ENCODE assay signal across 12 cellular contexts in the genomic region with DNA sequence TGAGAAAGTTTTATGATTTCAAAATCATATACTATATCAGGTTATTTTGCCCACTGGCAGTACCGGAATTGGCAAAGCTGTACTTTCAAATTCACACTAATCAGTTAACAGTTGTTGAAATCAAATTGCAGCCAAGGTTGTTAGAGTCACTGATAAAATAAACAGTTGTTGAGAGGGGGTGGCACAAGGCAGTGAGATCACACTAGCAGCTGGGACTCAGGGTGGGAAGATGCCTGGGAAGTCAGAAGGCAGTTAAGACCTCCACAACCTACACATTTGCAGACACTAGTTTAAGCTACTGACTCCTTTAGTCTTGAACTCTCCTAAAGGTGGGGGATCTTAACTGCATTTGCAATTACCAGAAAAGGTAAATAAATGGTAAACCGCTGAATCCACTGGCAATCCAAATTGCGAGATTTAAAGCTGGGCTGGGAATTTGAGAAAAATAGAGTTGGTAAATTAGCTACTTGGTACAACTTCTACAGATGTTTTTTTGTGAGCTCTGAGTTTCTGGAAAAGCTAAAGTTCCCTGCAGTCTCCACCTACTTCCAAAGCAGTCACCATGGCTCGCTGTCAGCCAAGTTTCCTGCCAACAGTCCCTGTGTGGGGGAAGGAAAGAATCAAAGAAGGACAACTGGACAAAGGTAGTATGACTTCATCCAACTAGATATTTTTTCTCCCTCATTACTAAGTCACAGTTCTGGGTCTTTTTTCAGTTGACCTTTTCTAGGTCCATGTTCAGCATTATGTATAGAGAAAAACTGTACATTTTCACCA.
DNase-seq lines count a peak whose midpoint lies in the region; ATAC-seq, FAIRE-seq and TF ChIP-seq lines count a peak whose summit lies in the region.
"Had no signal": no experiment of that assay in that cellular context is flagged by ENCODE, and none has a peak within 500 bp of the region (broad histone marks: within the 10 kb centered on the region; RNA-seq: fewer than 3 reads in every experiment).

No MANE protein-coding gene starts in this region.

- H3K9me3 ChIP-seq in astrocyte (ENCODE audit: insufficient read depth, low read depth, low read length): no peaks in the 10 kb centered on the region

- H3K27me3 ChIP-seq in astrocyte (ENCODE audit: insufficient read depth, low read length): no peaks in the 10 kb centered on the region

- TF ChIP-seq CTCF in astrocyte (IDR thresholded peaks at IDR 0.05; ENCODE audit: insufficient read depth, low read depth, low read length) (no peak), type B pancreatic cell (conservative IDR thresholded peaks at IDR 0.05) (no peak)

- peak overlapping the region; percentile 38 for H3K9ac ChIP-seq in astrocyte (ENCODE audit: low read length)

- FAIRE-seq in astrocyte (lab: Jason Lieb, UNC): peak; percentile 47
- FAIRE-seq: frontal cortex had no signal

- peak overlapping the region; percentile 87 for H3K27ac Mint-ChIP-seq in astrocyte (ENCODE audit: unreplicated experiment)
- no peak overlapping the region for H3K27ac Mint-ChIP-seq in T-cell
- H3K27ac Mint-ChIP-seq in type B pancreatic cell: no peak overlapping the region
- H3K27ac Mint-ChIP-seq: memory B cell had no signal

- peak overlapping the region; percentile 14 for H2AFZ ChIP-seq in astrocyte (ENCODE audit: low read depth, low read length)

- no peak for ATAC-seq in HG02759 (IDR thresholded peaks at IDR 0.05; ENCODE audit: unreplicated experiment)
- ATAC-seq in T-cell (replicated peaks in 1 of 4): no peak

- H3K36me3 ChIP-seq in astrocyte (ENCODE audit: insufficient read depth, low read length): no peaks in the 10 kb centered on the region

- intact Hi-C loops in cardiac septum (cut with DNase I) (loop anchor here (2.0 kb wide), 1 partner anchor 103 kb away; no protein-coding TSS in a partner anchor), posterior vena cava (cut with DNase I) (no loop called here)

- CTCF ChIA-PET in T-cell (lab: Charles Lee): no interaction called here

- DNase-seq in Caki2 (ENCODE audit: low read depth): peak; percentile 18
- DNase-seq in astrocyte (ENCODE audit: low read depth): peak; percentile 80
- DNase-seq in cardiac septum (ENCODE audit: low spot score): peak; percentile 86
- DNase-seq in posterior vena cava (ENCODE audit: low spot score): peak; percentile 83
- no peak for DNase-seq in T-cell
- no peak for DNase-seq in epidermal melanocyte (ENCODE audit: insufficient read length, low spot score)
- no peak for DNase-seq in type B pancreatic cell (ENCODE audit: extremely low spot score, unreplicated experiment)
- DNase-seq: NCI-H1105 treated with DMSO at 0.1 percent for 48 hours, NCI-H524 treated with DMSO at 0.1 percent for 48 hours had no signal

- H3K36me3 Mint-ChIP-seq in astrocyte (ENCODE audit: low read depth, unreplicated experiment) (no peaks in the 10 kb centered on the region), T-cell (no peaks in the 10 kb centered on the region), type B pancreatic cell (no peaks in the 10 kb centered on the region)
- H3K36me3 Mint-ChIP-seq: memory B cell had no signal

- H3K79me2 ChIP-seq in astrocyte (ENCODE audit: insufficient read depth, low read length): no peaks in the 10 kb centered on the region

- H3K27ac ChIP-seq in astrocyte (ENCODE audit: low read depth, low read length): peak overlapping the region; percentile 68

- no peaks in the 10 kb centered on the region for H3K9me3 Mint-ChIP-seq in astrocyte (ENCODE audit: unreplicated experiment)
- H3K9me3 Mint-ChIP-seq in T-cell: peaks cover 6 to 12% (median 8%) of the 10 kb centered on the region in 3 donors
- no peaks in the 10 kb centered on the region for H3K9me3 Mint-ChIP-seq in type B pancreatic cell

- H3K4me3 ChIP-seq in astrocyte (ENCODE audit: insufficient read depth, low read depth, low read length): no peak overlapping the region

- H3K4me2 ChIP-seq in astrocyte (ENCODE audit: low read length): peak overlapping the region; percentile 53

- H3K4me1 Mint-ChIP-seq in astrocyte (ENCODE audit: low read depth, unreplicated experiment): peaks cover 15% of the 10 kb centered on the region
- H3K4me1 Mint-ChIP-seq in T-cell: no peaks in the 10 kb centered on the region
- H3K4me1 Mint-ChIP-seq in type B pancreatic cell (ENCODE audit: unreplicated experiment): peaks cover 5% of the 10 kb centered on the region
- H3K4me1 Mint-ChIP-seq: memory B cell had no signal

- H3K4me3 Mint-ChIP-seq in astrocyte (ENCODE audit: unreplicated experiment) (no peak overlapping the region), T-cell (no peak overlapping the region), type B pancreatic cell (no peak overlapping the region)
- H3K4me3 Mint-ChIP-seq: memory B cell had no signal

- POLR2A ChIA-PET in T-cell (lab: Charles Lee): no interaction called here

- no peaks in the 10 kb centered on the region for H4K20me1 ChIP-seq in astrocyte (ENCODE audit: insufficient read depth, low read length)

- H3K27me3 Mint-ChIP-seq in astrocyte (ENCODE audit: low read depth, unreplicated experiment): no peaks in the 10 kb centered on the region
- H3K27me3 Mint-ChIP-seq in T-cell: no peaks in the 10 kb centered on the region
- H3K27me3 Mint-ChIP-seq in type B pancreatic cell: no peaks in the 10 kb centered on the region
- H3K27me3 Mint-ChIP-seq: memory B cell had no signal

- in situ Hi-C loops in Caki2 (cut with HindIII; ENCODE audit: low pct_unique_long_range_greater_than_20kb, low sequenced_read_pairs): no loop called here

- peaks cover 13% of the 10 kb centered on the region for H3K4me1 ChIP-seq in astrocyte (ENCODE audit: insufficient read depth, low read length)

Comparison
In these comparisons a context has a peak if more than half of its experiments do, and no peak if none do; other contexts are left out.
1. DNase-seq: peak in Caki2 (single experiment), astrocyte (single experiment), cardiac septum (single experiment) and posterior vena cava (single experiment); none in T-cell (0 of 34), epidermal melanocyte (single experiment) and type B pancreatic cell (single experiment).